ENCODE assay signal across 1 cellular context in the genomic region with DNA sequence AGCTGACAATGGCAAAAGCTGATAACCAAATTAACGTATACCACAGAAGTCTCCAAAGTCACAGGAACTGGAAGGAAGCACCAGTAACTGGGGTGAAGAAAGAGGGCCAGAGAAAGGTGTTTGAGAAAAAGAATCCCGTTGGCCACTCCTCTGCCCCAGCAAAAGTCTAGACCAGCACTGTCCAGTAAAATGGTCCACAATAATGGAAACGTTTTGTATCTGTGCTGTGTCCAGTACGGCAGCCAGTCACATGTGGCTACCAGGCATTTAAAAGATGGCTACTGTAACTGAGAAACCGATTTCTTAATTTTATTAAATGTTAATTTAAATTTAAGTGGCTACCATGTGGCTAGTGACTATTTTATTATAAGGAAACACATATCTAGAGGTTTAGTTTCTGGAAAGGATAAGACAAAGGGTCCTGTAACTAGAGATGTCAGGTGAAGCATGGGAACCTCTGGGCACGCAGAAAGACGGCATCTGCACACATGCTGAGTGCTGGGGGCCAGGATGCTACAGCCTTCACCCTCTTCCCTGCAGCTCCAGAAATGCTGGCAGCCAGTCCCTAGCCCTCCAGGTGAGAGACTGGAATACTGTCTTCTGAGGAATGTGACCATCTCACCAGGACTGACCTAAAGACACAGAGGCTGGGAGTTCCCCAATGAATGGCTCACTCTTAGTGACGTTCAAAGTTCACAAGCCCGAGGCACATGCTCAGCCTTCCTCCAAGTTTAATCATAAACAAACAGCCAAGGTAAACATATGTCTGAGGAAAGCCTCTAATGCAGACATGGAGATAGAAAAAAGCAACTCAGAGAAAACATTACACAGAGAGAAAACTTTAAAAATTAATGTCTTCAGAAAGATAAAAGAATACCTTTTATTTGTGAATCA.
TF ChIP-seq lines count a peak whose summit lies in the region.

No MANE protein-coding gene starts in this region.

TF ChIP-seq in HepG2, 621 proteins besides CTCF, POLR2A, EP300 and RAD21 (continued from another document and continues in another):
- TF ChIP-seq, protein P1, sequence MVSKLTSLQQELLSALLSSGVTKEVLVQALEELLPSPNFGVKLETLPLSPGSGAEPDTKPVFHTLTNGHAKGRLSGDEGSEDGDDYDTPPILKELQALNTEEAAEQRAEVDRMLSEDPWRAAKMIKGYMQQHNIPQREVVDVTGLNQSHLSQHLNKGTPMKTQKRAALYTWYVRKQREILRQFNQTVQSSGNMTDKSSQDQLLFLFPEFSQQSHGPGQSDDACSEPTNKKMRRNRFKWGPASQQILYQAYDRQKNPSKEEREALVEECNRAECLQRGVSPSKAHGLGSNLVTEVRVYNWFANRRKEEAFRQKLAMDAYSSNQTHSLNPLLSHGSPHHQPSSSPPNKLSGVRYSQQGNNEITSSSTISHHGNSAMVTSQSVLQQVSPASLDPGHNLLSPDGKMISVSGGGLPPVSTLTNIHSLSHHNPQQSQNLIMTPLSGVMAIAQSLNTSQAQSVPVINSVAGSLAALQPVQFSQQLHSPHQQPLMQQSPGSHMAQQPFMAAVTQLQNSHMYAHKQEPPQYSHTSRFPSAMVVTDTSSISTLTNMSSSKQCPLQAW (CRISPR knock-in tag; IDR thresholded peaks at IDR 0.05), result peak; percentile 66
- TF ChIP-seq ZBTB7A (CRISPR knock-in tag; IDR thresholded peaks at IDR 0.05), result no peak
- TF ChIP-seq, protein P2, sequence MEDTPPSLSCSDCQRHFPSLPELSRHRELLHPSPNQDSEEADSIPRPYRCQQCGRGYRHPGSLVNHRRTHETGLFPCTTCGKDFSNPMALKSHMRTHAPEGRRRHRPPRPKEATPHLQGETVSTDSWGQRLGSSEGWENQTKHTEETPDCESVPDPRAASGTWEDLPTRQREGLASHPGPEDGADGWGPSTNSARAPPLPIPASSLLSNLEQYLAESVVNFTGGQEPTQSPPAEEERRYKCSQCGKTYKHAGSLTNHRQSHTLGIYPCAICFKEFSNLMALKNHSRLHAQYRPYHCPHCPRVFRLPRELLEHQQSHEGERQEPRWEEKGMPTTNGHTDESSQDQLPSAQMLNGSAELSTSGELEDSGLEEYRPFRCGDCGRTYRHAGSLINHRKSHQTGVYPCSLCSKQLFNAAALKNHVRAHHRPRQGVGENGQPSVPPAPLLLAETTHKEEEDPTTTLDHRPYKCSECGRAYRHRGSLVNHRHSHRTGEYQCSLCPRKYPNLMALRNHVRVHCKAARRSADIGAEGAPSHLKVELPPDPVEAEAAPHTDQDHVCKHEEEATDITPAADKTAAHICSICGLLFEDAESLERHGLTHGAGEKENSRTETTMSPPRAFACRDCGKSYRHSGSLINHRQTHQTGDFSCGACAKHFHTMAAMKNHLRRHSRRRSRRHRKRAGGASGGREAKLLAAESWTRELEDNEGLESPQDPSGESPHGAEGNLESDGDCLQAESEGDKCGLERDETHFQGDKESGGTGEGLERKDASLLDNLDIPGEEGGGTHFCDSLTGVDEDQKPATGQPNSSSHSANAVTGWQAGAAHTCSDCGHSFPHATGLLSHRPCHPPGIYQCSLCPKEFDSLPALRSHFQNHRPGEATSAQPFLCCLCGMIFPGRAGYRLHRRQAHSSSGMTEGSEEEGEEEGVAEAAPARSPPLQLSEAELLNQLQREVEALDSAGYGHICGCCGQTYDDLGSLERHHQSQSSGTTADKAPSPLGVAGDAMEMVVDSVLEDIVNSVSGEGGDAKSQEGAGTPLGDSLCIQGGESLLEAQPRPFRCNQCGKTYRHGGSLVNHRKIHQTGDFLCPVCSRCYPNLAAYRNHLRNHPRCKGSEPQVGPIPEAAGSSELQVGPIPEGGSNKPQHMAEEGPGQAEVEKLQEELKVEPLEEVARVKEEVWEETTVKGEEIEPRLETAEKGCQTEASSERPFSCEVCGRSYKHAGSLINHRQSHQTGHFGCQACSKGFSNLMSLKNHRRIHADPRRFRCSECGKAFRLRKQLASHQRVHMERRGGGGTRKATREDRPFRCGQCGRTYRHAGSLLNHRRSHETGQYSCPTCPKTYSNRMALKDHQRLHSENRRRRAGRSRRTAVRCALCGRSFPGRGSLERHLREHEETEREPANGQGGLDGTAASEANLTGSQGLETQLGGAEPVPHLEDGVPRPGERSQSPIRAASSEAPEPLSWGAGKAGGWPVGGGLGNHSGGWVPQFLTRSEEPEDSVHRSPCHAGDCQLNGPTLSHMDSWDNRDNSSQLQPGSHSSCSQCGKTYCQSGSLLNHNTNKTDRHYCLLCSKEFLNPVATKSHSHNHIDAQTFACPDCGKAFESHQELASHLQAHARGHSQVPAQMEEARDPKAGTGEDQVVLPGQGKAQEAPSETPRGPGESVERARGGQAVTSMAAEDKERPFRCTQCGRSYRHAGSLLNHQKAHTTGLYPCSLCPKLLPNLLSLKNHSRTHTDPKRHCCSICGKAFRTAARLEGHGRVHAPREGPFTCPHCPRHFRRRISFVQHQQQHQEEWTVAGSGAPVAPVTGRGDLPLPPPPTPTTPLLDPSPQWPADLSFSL (CRISPR knock-in tag; IDR thresholded peaks at IDR 0.05), result no peak
- no peak for TF ChIP-seq GLI4 (CRISPR knock-in tag; IDR thresholded peaks at IDR 0.05; ENCODE audit: borderline replicate concordance)
- TF ChIP-seq ZNF205 (CRISPR knock-in tag; IDR thresholded peaks at IDR 0.05), result no peak
- peak; percentile 95 for TF ChIP-seq GATAD2A (CRISPR knock-in tag; IDR thresholded peaks at IDR 0.05)
- no peak for TF ChIP-seq PAWR (CRISPR knock-in tag; IDR thresholded peaks at IDR 0.05; ENCODE audit: borderline replicate concordance)
- TF ChIP-seq, protein P3, sequence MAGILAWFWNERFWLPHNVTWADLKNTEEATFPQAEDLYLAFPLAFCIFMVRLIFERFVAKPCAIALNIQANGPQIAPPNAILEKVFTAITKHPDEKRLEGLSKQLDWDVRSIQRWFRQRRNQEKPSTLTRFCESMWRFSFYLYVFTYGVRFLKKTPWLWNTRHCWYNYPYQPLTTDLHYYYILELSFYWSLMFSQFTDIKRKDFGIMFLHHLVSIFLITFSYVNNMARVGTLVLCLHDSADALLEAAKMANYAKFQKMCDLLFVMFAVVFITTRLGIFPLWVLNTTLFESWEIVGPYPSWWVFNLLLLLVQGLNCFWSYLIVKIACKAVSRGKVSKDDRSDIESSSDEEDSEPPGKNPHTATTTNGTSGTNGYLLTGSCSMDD (CRISPR knock-in tag; IDR thresholded peaks at IDR 0.05), result no peak
- peak; percentile 41; the same call in 1 of the 2 replicates for TF ChIP-seq ZNF501 (CRISPR knock-in tag; IDR thresholded peaks at IDR 0.05)
- TF ChIP-seq CHD4 (IDR thresholded peaks at IDR 0.05; ENCODE audit: borderline replicate concordance, low read length), result no peak
- no peak for TF ChIP-seq HES4 (CRISPR knock-in tag; IDR thresholded peaks at IDR 0.05; ENCODE audit: borderline replicate concordance)
- no peak for TF ChIP-seq ZFAT (CRISPR knock-in tag; conservative IDR thresholded peaks at IDR 0.05)
- TF ChIP-seq ZNF549 (CRISPR knock-in tag; IDR thresholded peaks at IDR 0.05), result no peak
- TF ChIP-seq, protein P4, sequence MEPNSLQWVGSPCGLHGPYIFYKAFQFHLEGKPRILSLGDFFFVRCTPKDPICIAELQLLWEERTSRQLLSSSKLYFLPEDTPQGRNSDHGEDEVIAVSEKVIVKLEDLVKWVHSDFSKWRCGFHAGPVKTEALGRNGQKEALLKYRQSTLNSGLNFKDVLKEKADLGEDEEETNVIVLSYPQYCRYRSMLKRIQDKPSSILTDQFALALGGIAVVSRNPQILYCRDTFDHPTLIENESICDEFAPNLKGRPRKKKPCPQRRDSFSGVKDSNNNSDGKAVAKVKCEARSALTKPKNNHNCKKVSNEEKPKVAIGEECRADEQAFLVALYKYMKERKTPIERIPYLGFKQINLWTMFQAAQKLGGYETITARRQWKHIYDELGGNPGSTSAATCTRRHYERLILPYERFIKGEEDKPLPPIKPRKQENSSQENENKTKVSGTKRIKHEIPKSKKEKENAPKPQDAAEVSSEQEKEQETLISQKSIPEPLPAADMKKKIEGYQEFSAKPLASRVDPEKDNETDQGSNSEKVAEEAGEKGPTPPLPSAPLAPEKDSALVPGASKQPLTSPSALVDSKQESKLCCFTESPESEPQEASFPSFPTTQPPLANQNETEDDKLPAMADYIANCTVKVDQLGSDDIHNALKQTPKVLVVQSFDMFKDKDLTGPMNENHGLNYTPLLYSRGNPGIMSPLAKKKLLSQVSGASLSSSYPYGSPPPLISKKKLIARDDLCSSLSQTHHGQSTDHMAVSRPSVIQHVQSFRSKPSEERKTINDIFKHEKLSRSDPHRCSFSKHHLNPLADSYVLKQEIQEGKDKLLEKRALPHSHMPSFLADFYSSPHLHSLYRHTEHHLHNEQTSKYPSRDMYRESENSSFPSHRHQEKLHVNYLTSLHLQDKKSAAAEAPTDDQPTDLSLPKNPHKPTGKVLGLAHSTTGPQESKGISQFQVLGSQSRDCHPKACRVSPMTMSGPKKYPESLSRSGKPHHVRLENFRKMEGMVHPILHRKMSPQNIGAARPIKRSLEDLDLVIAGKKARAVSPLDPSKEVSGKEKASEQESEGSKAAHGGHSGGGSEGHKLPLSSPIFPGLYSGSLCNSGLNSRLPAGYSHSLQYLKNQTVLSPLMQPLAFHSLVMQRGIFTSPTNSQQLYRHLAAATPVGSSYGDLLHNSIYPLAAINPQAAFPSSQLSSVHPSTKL (CRISPR knock-in tag; IDR thresholded peaks at IDR 0.05), result peak; percentile 95
- no peak for TF ChIP-seq ZNF180 (CRISPR knock-in tag; IDR thresholded peaks at IDR 0.05; ENCODE audit: borderline replicate concordance, low read depth)
- TF ChIP-seq RNF2 (conservative IDR thresholded peaks at IDR 0.05; ENCODE audit: low read depth), result no peak
- TF ChIP-seq RFXAP (CRISPR knock-in tag; IDR thresholded peaks at IDR 0.05; ENCODE audit: borderline replicate concordance), result no peak
- TF ChIP-seq, protein P5, sequence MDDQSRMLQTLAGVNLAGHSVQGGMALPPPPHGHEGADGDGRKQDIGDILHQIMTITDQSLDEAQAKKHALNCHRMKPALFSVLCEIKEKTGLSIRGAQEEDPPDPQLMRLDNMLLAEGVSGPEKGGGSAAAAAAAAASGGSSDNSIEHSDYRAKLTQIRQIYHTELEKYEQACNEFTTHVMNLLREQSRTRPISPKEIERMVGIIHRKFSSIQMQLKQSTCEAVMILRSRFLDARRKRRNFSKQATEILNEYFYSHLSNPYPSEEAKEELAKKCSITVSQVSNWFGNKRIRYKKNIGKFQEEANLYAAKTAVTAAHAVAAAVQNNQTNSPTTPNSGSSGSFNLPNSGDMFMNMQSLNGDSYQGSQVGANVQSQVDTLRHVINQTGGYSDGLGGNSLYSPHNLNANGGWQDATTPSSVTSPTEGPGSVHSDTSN (CRISPR knock-in tag; IDR thresholded peaks at IDR 0.05; ENCODE audit: borderline replicate concordance), result no peak
- TF ChIP-seq ZNF660 (CRISPR knock-in tag; IDR thresholded peaks at IDR 0.05; ENCODE audit: borderline replicate concordance, low read depth), result no peak
- no peak for TF ChIP-seq TP53 (CRISPR knock-in tag; conservative IDR thresholded peaks at IDR 0.05)
- TF ChIP-seq NCOA2 (CRISPR knock-in tag; IDR thresholded peaks at IDR 0.05), result peak; percentile 79
- no peak for TF ChIP-seq ZNF451 (CRISPR knock-in tag; IDR thresholded peaks at IDR 0.05)
- TF ChIP-seq ISL2 (CRISPR knock-in tag; IDR thresholded peaks at IDR 0.05), result peak; percentile 85
- TF ChIP-seq FOXO1 (CRISPR knock-in tag; IDR thresholded peaks at IDR 0.05), result peak; percentile 86; the same call in 1 of the 2 replicates
- no peak for TF ChIP-seq ZFP82 (CRISPR knock-in tag; IDR thresholded peaks at IDR 0.05; ENCODE audit: borderline replicate concordance)
- TF ChIP-seq, protein P6, sequence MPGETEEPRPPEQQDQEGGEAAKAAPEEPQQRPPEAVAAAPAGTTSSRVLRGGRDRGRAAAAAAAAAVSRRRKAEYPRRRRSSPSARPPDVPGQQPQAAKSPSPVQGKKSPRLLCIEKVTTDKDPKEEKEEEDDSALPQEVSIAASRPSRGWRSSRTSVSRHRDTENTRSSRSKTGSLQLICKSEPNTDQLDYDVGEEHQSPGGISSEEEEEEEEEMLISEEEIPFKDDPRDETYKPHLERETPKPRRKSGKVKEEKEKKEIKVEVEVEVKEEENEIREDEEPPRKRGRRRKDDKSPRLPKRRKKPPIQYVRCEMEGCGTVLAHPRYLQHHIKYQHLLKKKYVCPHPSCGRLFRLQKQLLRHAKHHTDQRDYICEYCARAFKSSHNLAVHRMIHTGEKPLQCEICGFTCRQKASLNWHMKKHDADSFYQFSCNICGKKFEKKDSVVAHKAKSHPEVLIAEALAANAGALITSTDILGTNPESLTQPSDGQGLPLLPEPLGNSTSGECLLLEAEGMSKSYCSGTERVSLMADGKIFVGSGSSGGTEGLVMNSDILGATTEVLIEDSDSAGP (CRISPR knock-in tag; IDR thresholded peaks at IDR 0.05; ENCODE audit: borderline replicate concordance), result peak; percentile 28; the same call in 1 of the 2 replicates
- peak; percentile 88 for TF ChIP-seq TEAD3 (CRISPR knock-in tag; optimal IDR thresholded peaks at IDR 0.05; ENCODE audit: borderline replicate concordance)
- TF ChIP-seq BORCS8-MEF2B (CRISPR knock-in tag; IDR thresholded peaks at IDR 0.05), result 0 out of 2 replicates have a peak, but pooled peaks have one; percentile 29
- TF ChIP-seq NRL (CRISPR knock-in tag; IDR thresholded peaks at IDR 0.05; ENCODE audit: borderline replicate concordance), result no peak
- TF ChIP-seq HDAC2 (CRISPR knock-in tag; IDR thresholded peaks at IDR 0.05), result peak; percentile 78
- TF ChIP-seq KLF6 (CRISPR knock-in tag; IDR thresholded peaks at IDR 0.05), result no peak
- TF ChIP-seq, protein P7, sequence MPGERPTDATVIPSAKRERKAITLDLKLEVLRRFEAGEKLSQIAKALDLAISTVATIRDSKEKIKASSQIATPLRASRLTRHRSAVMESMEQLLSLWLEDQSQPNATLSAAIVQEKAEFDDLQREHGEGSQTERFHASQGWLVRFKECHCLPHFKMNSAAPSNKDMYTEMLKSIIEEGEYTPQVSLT (CRISPR knock-in tag; IDR thresholded peaks at IDR 0.05; ENCODE audit: borderline replicate concordance, low read depth), result no peak
- no peak for TF ChIP-seq ZNF460 (CRISPR knock-in tag; IDR thresholded peaks at IDR 0.05; ENCODE audit: borderline replicate concordance)
- TF ChIP-seq ZNF253 (CRISPR knock-in tag; IDR thresholded peaks at IDR 0.05; ENCODE audit: borderline replicate concordance), result no peak
- no peak for TF ChIP-seq PHF8 (CRISPR knock-in tag; IDR thresholded peaks at IDR 0.05)
- TF ChIP-seq HDAC1 (CRISPR knock-in tag; IDR thresholded peaks at IDR 0.05), result peak; percentile 83
- no peak for TF ChIP-seq ZNF83 (CRISPR knock-in tag; IDR thresholded peaks at IDR 0.05; ENCODE audit: borderline replicate concordance)
- peak; percentile 71 for TF ChIP-seq PPARG (CRISPR knock-in tag; conservative IDR thresholded peaks at IDR 0.05)
- no peak for TF ChIP-seq ZSCAN12 (CRISPR knock-in tag; IDR thresholded peaks at IDR 0.05)
- peak; percentile 27; the same call in 1 of the 2 replicates for TF ChIP-seq SP5 (CRISPR knock-in tag; IDR thresholded peaks at IDR 0.05; ENCODE audit: borderline replicate concordance, low read depth)
- TF ChIP-seq, protein P8, sequence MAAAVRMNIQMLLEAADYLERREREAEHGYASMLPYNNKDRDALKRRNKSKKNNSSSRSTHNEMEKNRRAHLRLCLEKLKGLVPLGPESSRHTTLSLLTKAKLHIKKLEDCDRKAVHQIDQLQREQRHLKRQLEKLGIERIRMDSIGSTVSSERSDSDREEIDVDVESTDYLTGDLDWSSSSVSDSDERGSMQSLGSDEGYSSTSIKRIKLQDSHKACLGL (CRISPR knock-in tag; IDR thresholded peaks at IDR 0.05), result no peak
